ENCODE assay signal across 2 cellular contexts in genomic region chr17:46872421-46872820, GRCh38.
TF ChIP-seq lines count a peak whose summit lies in the region.

No MANE protein-coding gene starts in this region.

TF ChIP-seq in HEK293, 187 proteins besides CTCF, POLR2A, EP300 and RAD21:
- TF ChIP-seq ZFP69B (tag by site-specific recombination; IDR thresholded peaks at IDR 0.05) (0 out of 2 replicates have a peak, but pooled peaks have one; percentile 25), ZSCAN4 (tag by site-specific recombination; IDR thresholded peaks at IDR 0.05) (no peak)

TF ChIP-seq in IMR-90, 13 proteins besides CTCF, POLR2A, EP300 and RAD21:
- TF ChIP-seq BHLHE40 (IDR thresholded peaks at IDR 0.05; ENCODE audit: low read depth, low read length) (no peak), MXI1 (IDR thresholded peaks at IDR 0.05; ENCODE audit: borderline replicate concordance, low read depth, low read length) (no peak), MAFK (IDR thresholded peaks at IDR 0.05; ENCODE audit: low read depth, low read length) (no peak), NFE2L2 (IDR thresholded peaks at IDR 0.05; ENCODE audit: low read depth, low read length) (no peak), RCOR1 (IDR thresholded peaks at IDR 0.05; ENCODE audit: insufficient replicate concordance, low read length) (no peak), RFX5 (IDR thresholded peaks at IDR 0.05; ENCODE audit: low read depth, low read length) (no peak), MAZ (IDR thresholded peaks at IDR 0.05; ENCODE audit: borderline replicate concordance, low read depth, low read length) (no peak), ELK1 (IDR thresholded peaks at IDR 0.05; ENCODE audit: borderline replicate concordance, low read depth, low read length) (no peak), CHD1 (IDR thresholded peaks at IDR 0.05; ENCODE audit: low read depth, low read length) (no peak), SMC3 (IDR thresholded peaks at IDR 0.05; ENCODE audit: low read depth, low read length) (no peak), CEBPB (IDR thresholded peaks at IDR 0.05; ENCODE audit: low read depth, low read length) (no peak), FOS (IDR thresholded peaks at IDR 0.05; ENCODE audit: low read depth, low read length) (no peak), USF2 (IDR thresholded peaks at IDR 0.05; ENCODE audit: low read depth, low read length) (no peak)
TF ChIP-seq in IMR-90: peak in this region for 0.
